Comparison of ENCODE assay signal across 8 cellular contexts in genomic region chr11:117814766-117815261, GRCh38. TPM values are rescaled to one million over a fixed set of nuclear protein-coding genes. Genes with fewer than 3 reads are reported as not detected.
DNase-seq lines count a peak whose midpoint lies in the region; ATAC-seq and TF ChIP-seq lines count a peak whose summit lies in the region.

No MANE protein-coding gene starts in this region.

- intact Hi-C loops in CD4-positive, alpha-beta memory T cell (cut with micrococcal nuclease), result loop anchor here (1.0 to 2.0 kb wide), 2 partner anchors 13 to 14 kb away; no protein-coding TSS in a partner anchor
- intact Hi-C loops in adrenal gland (cut with DNase I), result loop anchor here in 1 of 2 donors (5.0 kb wide), 1 partner anchor 383 kb away; no protein-coding TSS in a partner anchor

- peak overlapping the region in 1 of 2 donors; percentile 21 for H3K4me3 ChIP-seq in CD4-positive, alpha-beta memory T cell (ENCODE audit: low read length in 2 of 2)
- H3K4me3 ChIP-seq in HUES6 (ENCODE audit: low read depth, low read length) (no peak overlapping the region), adrenal gland (no peak overlapping the region)

- peaks cover 23 to 67% (median 38%) of the 10 kb centered on the region in 4 donors for H3K4me1 Mint-ChIP-seq in CD4-positive, alpha-beta memory T cell
- H3K4me1 Mint-ChIP-seq in T-helper 17 cell, result peaks cover 45% of the 10 kb centered on the region

- peaks cover 44% of the 10 kb centered on the region for H3K4me1 ChIP-seq in CD4-positive, alpha-beta memory T cell (ENCODE audit: insufficient read depth, low read length)
- H3K4me1 ChIP-seq in HUES6 (ENCODE audit: control insufficient read depth, insufficient read depth, low read length), result peaks cover 58% of the 10 kb centered on the region
- H3K4me1 ChIP-seq in adrenal gland (replicated peaks in 1 of 2), result peaks cover 38 to 43% of the 10 kb centered on the region in 2 donors

- H3K27ac ChIP-seq in CD4-positive, alpha-beta memory T cell (ENCODE audit: low read depth, low read length), result peak overlapping the region; percentile 74
- H3K27ac ChIP-seq in HUES6 (ENCODE audit: low read depth, low read length), result no peak overlapping the region; the same call in 1 of the 2 replicates
- peak overlapping the region; percentile 84 to 93 (median 87) for H3K27ac ChIP-seq in adrenal gland

- peak overlapping the region; percentile 71 to 89 (median 81) for H3K4me3 Mint-ChIP-seq in CD4-positive, alpha-beta memory T cell
- peak overlapping the region; percentile 83 for H3K4me3 Mint-ChIP-seq in T-helper 17 cell

- H3K36me3 Mint-ChIP-seq in CD4-positive, alpha-beta memory T cell, result no peaks in the 10 kb centered on the region
- peaks cover under 1% of the 10 kb centered on the region for H3K36me3 Mint-ChIP-seq in T-helper 17 cell (ENCODE audit: low read depth)

- H3K9me3 ChIP-seq in CD4-positive, alpha-beta memory T cell (ENCODE audit: control insufficient read depth in 1 of 2, low read length in 2 of 2), result no peaks in the 10 kb centered on the region
- H3K9me3 ChIP-seq in HUES6 (ENCODE audit: control insufficient read depth, insufficient read depth, low read depth, low read length) (no peaks in the 10 kb centered on the region), T-helper 17 cell (ENCODE audit: control insufficient read depth, low read length, poor library complexity, severe bottlenecking) (no peaks in the 10 kb centered on the region), adrenal gland (replicated peaks in 1 of 3) (no peaks in the 10 kb centered on the region)

- POLR2A ChIA-PET in CD4-positive, alpha-beta memory T cell (lab: Charles Lee; ENCODE audit: partially characterized antibody), result interaction anchor here (0.6 to 5.5 kb wide), 12 partner anchors 13 to 238 kb away, joined by 3 to 70 read pairs (median 8); partner anchors contain the start of genes FXYD2 and IL10RA
- POLR2A ChIA-PET in HEK293T (lab: Yijun Ruan, JAX), result no interaction called here

- H3K27ac Mint-ChIP-seq in CD4-positive, alpha-beta memory T cell, result peak overlapping the region; percentile 88 to 98 (median 96)
- H3K27ac Mint-ChIP-seq in T-helper 17 cell, result peak overlapping the region; percentile 94

- no peak for TF ChIP-seq CTCF in adrenal gland (IDR thresholded peaks at IDR 0.05)

- CTCF ChIA-PET in CD4-positive, alpha-beta memory T cell (lab: Charles Lee; ENCODE audit: partially characterized antibody), result interaction anchor here (0.6 to 16.1 kb wide), 12 partner anchors 9 to 389 kb away, joined by 3 to 440 read pairs (median 17); partner anchors contain the start of gene FXYD2
- CTCF ChIA-PET in HEK293T (lab: Yijun Ruan, JAX), result interaction anchor here (1.2 to 5.5 kb wide), 3 partner anchors 132 to 388 kb away, joined by 6 to 45 read pairs (median 28); no protein-coding TSS in a partner anchor

- no peaks in the 10 kb centered on the region for H3K27me3 ChIP-seq in CD4-positive, alpha-beta memory T cell (ENCODE audit: insufficient read depth, low read length)
- H3K27me3 ChIP-seq in HUES6 (ENCODE audit: control insufficient read depth, insufficient read depth, low read length), result no peaks in the 10 kb centered on the region
- H3K27me3 ChIP-seq in adrenal gland, result no peaks in the 10 kb centered on the region

- peak; percentile 32 for ATAC-seq in GM19455 (IDR thresholded peaks at IDR 0.05; ENCODE audit: unreplicated experiment)
- ATAC-seq in T-helper 17 cell, result peak; percentile 66
- ATAC-seq in stimulated activated naive CD8-positive, alpha-beta T cell treated with anti-CD3 and anti-CD28 coated beads, Interleukin-15, Interleukin-2, amounts not matched to agents 100 U/mL and 50 U/mL, for 24 hours, result peak; percentile 37

- H3K27me3 Mint-ChIP-seq in CD4-positive, alpha-beta memory T cell, result peaks cover 0 to under 1% of the 10 kb centered on the region in 2 donors
- no peaks in the 10 kb centered on the region for H3K27me3 Mint-ChIP-seq in T-helper 17 cell

- H3K9me3 Mint-ChIP-seq in CD4-positive, alpha-beta memory T cell, result no peaks in the 10 kb centered on the region

- no peak for TF ChIP-seq POLR2A in adrenal gland (IDR thresholded peaks at IDR 0.05)

- DNase-seq in CD4-positive, alpha-beta memory T cell, result peak; percentile 84 to 90 (median 86)
- DNase-seq in T-helper 17 cell (peak; percentile 56 to 79 (median 71)), adrenal gland (peak; percentile 54 to 94 (median 80)), mucosa of gallbladder (ENCODE audit: low spot score) (peak; percentile 94), HEK293T (ENCODE audit: extremely low spot score) (no peak)
- peak; percentile 88 for DNase-seq in stimulated activated naive CD8-positive, alpha-beta T cell treated with anti-CD3 and anti-CD28 coated beads, Interleukin-15, Interleukin-2, amounts not matched to agents 100 U/mL and 50 U/mL, for 24 hours

- no peaks in the 10 kb centered on the region for H3K36me3 ChIP-seq in CD4-positive, alpha-beta memory T cell (ENCODE audit: insufficient read depth, low read length)
- no peaks in the 10 kb centered on the region for H3K36me3 ChIP-seq in HUES6 (ENCODE audit: control insufficient read depth, insufficient read depth, low read length)
- H3K36me3 ChIP-seq in adrenal gland (replicated peaks in 1 of 2), result no peaks in the 10 kb centered on the region

- 11 to 32% (median 24%) methylated on average over 7 to 14 of the region's 14 CpGs for WGBS in adrenal gland, 4 donors

- peak overlapping the region; percentile 46 for H3K9ac ChIP-seq in HUES6 (ENCODE audit: low read length)

TF ChIP-seq in HEK293T, 16 proteins besides CTCF, POLR2A, EP300 and RAD21:
- TF ChIP-seq LEF1 (IDR thresholded peaks at IDR 0.05; ENCODE audit: borderline replicate concordance), result no peak
- TF ChIP-seq HDGF (IDR thresholded peaks at IDR 0.05; ENCODE audit: borderline replicate concordance), result no peak
- no peak for TF ChIP-seq SUZ12 (IDR thresholded peaks at IDR 0.05)
- TF ChIP-seq FOXM1 (IDR thresholded peaks at IDR 0.05; ENCODE audit: borderline replicate concordance), result no peak
- TF ChIP-seq SP1 (IDR thresholded peaks at IDR 0.05), result no peak
- TF ChIP-seq L3MBTL2 (conservative IDR thresholded peaks at IDR 0.05), result no peak
- no peak for TF ChIP-seq ARNT (IDR thresholded peaks at IDR 0.05)
- TF ChIP-seq ELF4 (IDR thresholded peaks at IDR 0.05), result no peak
- no peak for TF ChIP-seq FOXK2 (IDR thresholded peaks at IDR 0.05)
- TF ChIP-seq BHLHE40 (IDR thresholded peaks at IDR 0.05; ENCODE audit: borderline replicate concordance), result no peak
- no peak for TF ChIP-seq FOXA1 (IDR thresholded peaks at IDR 0.05)
- TF ChIP-seq, protein P1, sequence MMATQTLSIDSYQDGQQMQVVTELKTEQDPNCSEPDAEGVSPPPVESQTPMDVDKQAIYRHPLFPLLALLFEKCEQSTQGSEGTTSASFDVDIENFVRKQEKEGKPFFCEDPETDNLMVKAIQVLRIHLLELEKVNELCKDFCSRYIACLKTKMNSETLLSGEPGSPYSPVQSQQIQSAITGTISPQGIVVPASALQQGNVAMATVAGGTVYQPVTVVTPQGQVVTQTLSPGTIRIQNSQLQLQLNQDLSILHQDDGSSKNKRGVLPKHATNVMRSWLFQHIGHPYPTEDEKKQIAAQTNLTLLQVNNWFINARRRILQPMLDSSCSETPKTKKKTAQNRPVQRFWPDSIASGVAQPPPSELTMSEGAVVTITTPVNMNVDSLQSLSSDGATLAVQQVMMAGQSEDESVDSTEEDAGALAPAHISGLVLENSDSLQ (IDR thresholded peaks at IDR 0.05), result no peak
- no peak for TF ChIP-seq ZNF384 (IDR thresholded peaks at IDR 0.05)
- TF ChIP-seq NFRKB (IDR thresholded peaks at IDR 0.05), result no peak
- TF ChIP-seq CTBP1 (IDR thresholded peaks at IDR 0.05; ENCODE audit: borderline replicate concordance), result no peak
- no peak for TF ChIP-seq TARDBP (IDR thresholded peaks at IDR 0.05)
TF ChIP-seq in HEK293T: peak in this region for 0.

RNA-seq across cellular contexts. Expression of gene FXYD2, which starts 9.7 kb away (rescaled TPM):
- total RNA-seq in CD4-positive, alpha-beta memory T cell, result 10 to 100 TPM in 1 of 2 experiments, 1 to 10 TPM in 1; 9.3 to 10.5 TPM
- 1 to 10 TPM; 3.5 to 7.1 TPM for polyA plus RNA-seq in CD4-positive, alpha-beta memory T cell
- total RNA-seq in T-helper 17 cell, result 1 to 10 TPM in 1 of 2 donors, not detected in 1; 1.3 TPM
- 1 to 10 TPM in 6 of 8 donors, not detected in 2; 1.2 to 4.3 (median 2.7) TPM for total RNA-seq in adrenal gland
- polyA plus RNA-seq in adrenal gland, result 10 to 100 TPM in 1 of 3 donors, 1 to 10 TPM in 1, under 1 TPM in 1; 0.27 to 11.3 (median 3.6) TPM
- total RNA-seq in mucosa of gallbladder, result 1,539 TPM

RNA-seq across cellular contexts. Expression of gene DSCAML1, which starts 17.8 kb away (rescaled TPM):
- 1 to 10 TPM in 1 of 2 experiments, under 1 TPM in 1; 1.00 to 1.0 TPM for total RNA-seq in CD4-positive, alpha-beta memory T cell
- polyA plus RNA-seq in CD4-positive, alpha-beta memory T cell, result not detected
- total RNA-seq in T-helper 17 cell (under 1 TPM; 0.21 to 0.92 TPM), adrenal gland (1 to 10 TPM in 1 of 8 donors, under 1 TPM in 6, not detected in 1; 0.09 to 1.7 (median 0.57) TPM), mucosa of gallbladder (8.0 TPM)
- polyA plus RNA-seq in adrenal gland, result 1 to 10 TPM in 1 of 3 donors, under 1 TPM in 2; 0.33 to 1.9 (median 0.40) TPM

Comparison
In these comparisons a context has a peak if more than half of its experiments do, and no peak if none do; other contexts are left out.
1. RNA of gene FXYD2, which starts 9.7 kb away (total RNA-seq): 1,539 TPM in mucosa of gallbladder (single experiment); 9.3 to 10.5 TPM in CD4-positive, alpha-beta memory T cell, 1.2 to 4.3 TPM in adrenal gland and 1.3 TPM in T-helper 17 cell; every median in the first group is over 100 times any median in the second.
2. Peak in every context shown above with its lines, with median percentiles within 50 percentile points of each other: ATAC-seq.